ENCODE assay signal across 8 cellular contexts in genomic region chr4:186669159-186669720, GRCh38. TPM values are rescaled to one million over a fixed set of nuclear protein-coding genes. Genes with fewer than 3 reads are reported as not detected.
A peak's percentile ranks its signal among the peaks of the same experiment; 100 is the strongest.
DNase-seq lines count a peak whose midpoint lies in the region; ATAC-seq lines count a peak whose summit lies in the region.

No MANE protein-coding gene starts in this region.

- no peak for ATAC-seq in HG03460 (IDR thresholded peaks at IDR 0.05; ENCODE audit: unreplicated experiment)

- no peaks in the 10 kb centered on the region for H3K9me3 Mint-ChIP-seq in activated T-helper 2 cell treated with anti-CD3 and anti-CD28 coated beads, Interferon-gamma antibody, Interleukin-2, Interleukin-4, amounts not matched to agents 10 μg/mL and 5 μg/mL and 100 μg/mL, durations not matched to agents 14 hours and 24 hours and 36 hours

- no peak overlapping the region for H3K27ac Mint-ChIP-seq in activated T-helper 2 cell treated with anti-CD3 and anti-CD28 coated beads, Interferon-gamma antibody, Interleukin-2, Interleukin-4, amounts not matched to agents 10 μg/mL and 5 μg/mL and 100 μg/mL, durations not matched to agents 14 hours and 24 hours and 36 hours

- H3K4me1 Mint-ChIP-seq in activated T-helper 2 cell treated with anti-CD3 and anti-CD28 coated beads, Interferon-gamma antibody, Interleukin-2, Interleukin-4, amounts not matched to agents 10 μg/mL and 5 μg/mL and 100 μg/mL, durations not matched to agents 14 hours and 24 hours and 36 hours (ENCODE audit: low read depth), result no peaks in the 10 kb centered on the region

- DNase-seq in Ammon's horn (ENCODE audit: low spot score) (peak; percentile 54), NAMALWA (ENCODE audit: low spot score) (peak; percentile 5), dermis microvascular lymphatic vessel endothelial cell (ENCODE audit: low read depth in 2 of 2) (peak; percentile 5 to 17), lung microvascular endothelial cell (ENCODE audit: low read depth in 2 of 2) (peak; percentile 19 to 35), posterior vena cava (ENCODE audit: low spot score) (no peak), GOT3 (lab: John Stamatoyannopoulos, UW) (no peak)
- DNase-seq in activated T-helper 2 cell treated with anti-CD3 and anti-CD28 coated beads, Interferon-gamma antibody, Interleukin-2, Interleukin-4, amounts not matched to agents 10 μg/mL and 5 μg/mL and 100 μg/mL, durations not matched to agents 14 hours and 24 hours and 36 hours (ENCODE audit: low spot score), result no peak

- H3K27me3 Mint-ChIP-seq in activated T-helper 2 cell treated with anti-CD3 and anti-CD28 coated beads, Interferon-gamma antibody, Interleukin-2, Interleukin-4, amounts not matched to agents 10 μg/mL and 5 μg/mL and 100 μg/mL, durations not matched to agents 14 hours and 24 hours and 36 hours (ENCODE audit: low read depth), result no peaks in the 10 kb centered on the region

- no peaks in the 10 kb centered on the region for H3K36me3 Mint-ChIP-seq in activated T-helper 2 cell treated with anti-CD3 and anti-CD28 coated beads, Interferon-gamma antibody, Interleukin-2, Interleukin-4, amounts not matched to agents 10 μg/mL and 5 μg/mL and 100 μg/mL, durations not matched to agents 14 hours and 24 hours and 36 hours (ENCODE audit: low read depth)

- intact Hi-C loops in posterior vena cava (cut with DNase I), result loop anchor here (10.0 kb wide), 2 partner anchors 56 to 266 kb away; partner anchors contain the start of gene FAT1 (in 1 of the 2)
- intact Hi-C loops in activated T-helper 2 cell treated with anti-CD3 and anti-CD28 coated beads, Interferon-gamma antibody, Interleukin-2, Interleukin-4, amounts not matched to agents 10 μg/mL and 5 μg/mL and 100 μg/mL, durations not matched to agents 14 hours and 24 hours and 36 hours (cut with micrococcal nuclease), result no loop called here

- H3K4me3 Mint-ChIP-seq in activated T-helper 2 cell treated with anti-CD3 and anti-CD28 coated beads, Interferon-gamma antibody, Interleukin-2, Interleukin-4, amounts not matched to agents 10 μg/mL and 5 μg/mL and 100 μg/mL, durations not matched to agents 14 hours and 24 hours and 36 hours (ENCODE audit: low read depth), result no peak overlapping the region

RNA-seq across cellular contexts. Expression of gene FAT1, which starts 54.4 kb away (rescaled TPM):
- total RNA-seq in dermis microvascular lymphatic vessel endothelial cell (0.90 and 2.3 TPM in 2 replicates), lung microvascular endothelial cell (0.60 and 1.7 TPM in 2 replicates), posterior vena cava (10 to 100 TPM; 75.5 to 85.9 TPM)
- total RNA-seq in activated T-helper 2 cell treated with anti-CD3 and anti-CD28 coated beads, Interferon-gamma antibody, Interleukin-2, Interleukin-4, amounts not matched to agents 10 μg/mL and 5 μg/mL and 100 μg/mL, durations not matched to agents 14 hours and 24 hours and 36 hours, result 0.05 TPM in 2 replicates

Comparison
In these comparisons a context has a peak if more than half of its experiments do, and no peak if none do; other contexts are left out.
1. DNase-seq: peak in Ammon's horn (single experiment), NAMALWA (single experiment), dermis microvascular lymphatic vessel endothelial cell (2 of 2) and lung microvascular endothelial cell (2 of 2); none in posterior vena cava (single experiment), activated T-helper 2 cell treated with anti-CD3 and anti-CD28 coated beads, Interferon-gamma antibody, Interleukin-2, Interleukin-4, amounts not matched to agents 10 μg/mL and 5 μg/mL and 100 μg/mL, durations not matched to agents 14 hours and 24 hours and 36 hours (single experiment) and GOT3 (single experiment).
2. RNA of gene FAT1, which starts 54.4 kb away (total RNA-seq): 75.5 to 85.9 TPM in posterior vena cava; 0.90 to 2.3 TPM in dermis microvascular lymphatic vessel endothelial cell, 0.60 to 1.7 TPM in lung microvascular endothelial cell and 0.05 TPM in activated T-helper 2 cell treated with anti-CD3 and anti-CD28 coated beads, Interferon-gamma antibody, Interleukin-2, Interleukin-4, amounts not matched to agents 10 μg/mL and 5 μg/mL and 100 μg/mL, durations not matched to agents 14 hours and 24 hours and 36 hours; every median in the first group is over 10 times any median in the second.